Comparison of ENCODE assay signal across 8 cellular contexts in genomic region chr9:136842380-136842948, GRCh38. TPM values are rescaled to one million over a fixed set of nuclear protein-coding genes. Genes with fewer than 3 reads are reported as not detected.
DNase-seq lines count a peak whose midpoint lies in the region; ATAC-seq and TF ChIP-seq lines count a peak whose summit lies in the region.
"Not testable (repeated sequence)": the region's sequence is repeated elsewhere in the genome, so short reads cannot be mapped to it uniquely, and the experiment has no call there.

Gene AJM1 (plus strand): TSS chr9:136842478. CDS start chr9:136844415, 1,937 bp downstream.

- peak within 1 kb of the TSS; percentile 45 for H3K4me3 ChIP-seq in WERI-Rb-1 (ENCODE audit: low read depth, low read length)
- peak within 1 kb of the TSS; percentile 53 for H3K4me3 ChIP-seq in brain microvascular endothelial cell (ENCODE audit: low read depth, low read length)
- H3K4me3 ChIP-seq in iPS-18a (ENCODE audit: low read length) = peak within 1 kb of the TSS; percentile 37
- H3K4me3 ChIP-seq in gastrocnemius medialis = peak within 1 kb of the TSS; percentile 51 to 59 (median 56)

- peak; percentile 49 for ATAC-seq in GM18858 (IDR thresholded peaks at IDR 0.05; ENCODE audit: unreplicated experiment)
- peak; percentile 62 for ATAC-seq in HG03103 (IDR thresholded peaks at IDR 0.05; ENCODE audit: low read depth, unreplicated experiment)
- ATAC-seq in gastrocnemius medialis = peak; percentile 67 to 76

- in situ Hi-C loops in brain microvascular endothelial cell (cut with HindIII; ENCODE audit: low pct_ligation_motif_present, low sequenced_read_pairs); gastrocnemius medialis (cut with MboI; ENCODE audit: low sequenced_read_pairs in 4 of 4): not testable (repeated sequence)

- not testable (repeated sequence) for H3K27me3 ChIP-seq in WERI-Rb-1 (ENCODE audit: insufficient read depth, low read depth, severe bottlenecking); iPS-18a (ENCODE audit: control insufficient read depth, insufficient read depth, low read length)
- peaks cover 15% of the 10 kb centered on the region for H3K27me3 ChIP-seq in brain microvascular endothelial cell (replicated peaks)
- H3K27me3 ChIP-seq in gastrocnemius medialis = peaks cover 11 to 21% (median 14%) of the 10 kb centered on the region in 3 donors

- not testable (repeated sequence) for TF ChIP-seq POLR2A in gastrocnemius medialis (IDR thresholded peaks at IDR 0.05)

- DNase-seq in A172 (ENCODE audit: low spot score) (peak; percentile 85), NCI-H2227 (lab: John Stamatoyannopoulos, UW; ENCODE audit: unreplicated experiment) (peak; percentile 80), WERI-Rb-1 (peak; percentile 85), brain microvascular endothelial cell (peak; percentile 57), gastrocnemius medialis (peak in 1 of 2 donors; percentile 71)

- H3K36me3 ChIP-seq in WERI-Rb-1 (peaks cover 21% of the 10 kb centered on the region), iPS-18a (ENCODE audit: control insufficient read depth, low read depth, low read length) (peaks cover 12% of the 10 kb centered on the region), gastrocnemius medialis (peaks cover 0 to 18% of the 10 kb centered on the region in 2 donors)
- not testable (repeated sequence) for H3K36me3 ChIP-seq in brain microvascular endothelial cell (replicated peaks)

- not testable (repeated sequence) for H3K9me3 ChIP-seq in WERI-Rb-1 (ENCODE audit: severe bottlenecking); iPS-18a (ENCODE audit: control insufficient read depth, low read depth, low read length); gastrocnemius medialis

- peak within 1 kb of the TSS; percentile 81 for H3K27ac ChIP-seq in WERI-Rb-1
- not testable (repeated sequence) for H3K27ac ChIP-seq in brain microvascular endothelial cell; iPS-18a (ENCODE audit: low read length)
- H3K27ac ChIP-seq in gastrocnemius medialis = peak within 1 kb of the TSS; percentile 37 to 73 (median 50)

- not testable (repeated sequence) for H3K9ac ChIP-seq in iPS-18a (ENCODE audit: low read length)

- intact Hi-C loops in gastrocnemius medialis (cut with DNase I; ENCODE audit: low total_unique reads) = not testable (repeated sequence)

- peak; percentile 80 for TF ChIP-seq CTCF in WERI-Rb-1 (IDR thresholded peaks at IDR 0.05; ENCODE audit: low read depth, low read length)
- peak; percentile 90 for TF ChIP-seq CTCF in brain microvascular endothelial cell (IDR thresholded peaks at IDR 0.05; ENCODE audit: low read depth, low read length, missing control alignments)
- TF ChIP-seq CTCF in gastrocnemius medialis (IDR thresholded peaks at IDR 0.05 in 4 of 5, conservative IDR thresholded peaks at IDR 0.05 in 1 of 5) = peak; percentile 78 to 89 (median 88)

- H3K4me1 ChIP-seq in iPS-18a (ENCODE audit: control insufficient read depth, low read depth, low read length) = peaks cover 19% of the 10 kb centered on the region
- H3K4me1 ChIP-seq in gastrocnemius medialis = peaks cover 17 to 41% of the 10 kb centered on the region in 2 donors

RNA-seq across cellular contexts. Expression of gene AJM1, which starts in this region (rescaled TPM):
- 1.8 and 2.1 TPM in 2 replicates for total RNA-seq in A172 (2014; rRNA removed; shearing (Covaris generic))
- 1 to 10 TPM; 1.3 to 2.1 (median 1.6) TPM for total RNA-seq in gastrocnemius medialis
